ENCODE assay signal across 15 cellular contexts in genomic region chr12:106681210-106681609, GRCh38.
DNase-seq lines count a peak whose midpoint lies in the region; ATAC-seq and TF ChIP-seq lines count a peak whose summit lies in the region.
"Had no signal": no experiment of that assay in that cellular context is flagged by ENCODE, and none has a peak within 500 bp of the region (broad histone marks: within the 10 kb centered on the region; RNA-seq: fewer than 3 reads in every experiment).

No MANE protein-coding gene starts in this region.

- peak overlapping the region; percentile 72; the same call in 1 of the 2 replicates for H2AFZ ChIP-seq in GM23338

- H3K27ac ChIP-seq in GM23338 (ENCODE audit: low read depth), result no peak overlapping the region
- no peak overlapping the region for H3K27ac ChIP-seq in esophagus muscularis mucosa (replicated peaks in 1 of 4)

- H3K4me1 Mint-ChIP-seq in GM23338 (peaks cover 16% of the 10 kb centered on the region; the same call in 2 of the 3 replicates), T-helper 17 cell (peaks cover 12% of the 10 kb centered on the region), nephron progenitor cell (peaks cover 5% of the 10 kb centered on the region)
- H3K4me1 Mint-ChIP-seq in activated T-helper 2 cell treated with anti-CD3 and anti-CD28 coated beads, Interferon-gamma antibody, Interleukin-2, Interleukin-4, amounts not matched to agents 10 μg/mL and 5 μg/mL and 100 μg/mL, durations not matched to agents 14 hours and 24 hours and 36 hours (ENCODE audit: low read depth), result no peaks in the 10 kb centered on the region
- H3K4me1 Mint-ChIP-seq: B cell; CD4-positive, alpha-beta memory T cell had no signal

- no peaks in the 10 kb centered on the region for H3F3A ChIP-seq in GM23338 (replicated peaks; ENCODE audit: low read depth)

- no peak overlapping the region for H3K4me2 ChIP-seq in GM23338

- H3K9me3 Mint-ChIP-seq in GM23338, result no peaks in the 10 kb centered on the region
- no peaks in the 10 kb centered on the region for H3K9me3 Mint-ChIP-seq in nephron progenitor cell
- H3K9me3 Mint-ChIP-seq in activated T-helper 2 cell treated with anti-CD3 and anti-CD28 coated beads, Interferon-gamma antibody, Interleukin-2, Interleukin-4, amounts not matched to agents 10 μg/mL and 5 μg/mL and 100 μg/mL, durations not matched to agents 14 hours and 24 hours and 36 hours, result no peaks in the 10 kb centered on the region
- H3K9me3 Mint-ChIP-seq: CD4-positive, alpha-beta memory T cell had no signal

- no peak for TF ChIP-seq EP300 in esophagus muscularis mucosa (IDR thresholded peaks at IDR 0.05)

- intact Hi-C loops in esophagus muscularis mucosa (cut with DNase I), result no loop called here
- intact Hi-C loops in activated T-helper 2 cell treated with anti-CD3 and anti-CD28 coated beads, Interferon-gamma antibody, Interleukin-2, Interleukin-4, amounts not matched to agents 10 μg/mL and 5 μg/mL and 100 μg/mL, durations not matched to agents 14 hours and 24 hours and 36 hours (cut with micrococcal nuclease), result loop anchor here (5.0 kb wide), 1 partner anchor 161 kb away; no protein-coding TSS in a partner anchor

- H3K9me2 ChIP-seq in GM23338 (ENCODE audit: insufficient read depth), result peaks cover 9% of the 10 kb centered on the region; the same call in 1 of the 2 replicates

- 78% methylated on average over 3 of the region's 3 CpGs for whole genome bisulfite sequencing in esophagus muscularis mucosa

- ATAC-seq in GM23338 (no peak), T-helper 17 cell (no peak)
- ATAC-seq: HepG2 had no signal

- TF ChIP-seq POLR2A in esophagus muscularis mucosa (IDR thresholded peaks at IDR 0.05; ENCODE audit: low read depth), result no peak

- H3K27me3 ChIP-seq in GM23338 (ENCODE audit: insufficient read depth) (no peaks in the 10 kb centered on the region), esophagus muscularis mucosa (no peaks in the 10 kb centered on the region)

- H3K79me2 ChIP-seq in GM23338 (replicated peaks; ENCODE audit: insufficient read depth), result no peaks in the 10 kb centered on the region

- H3K27me3 Mint-ChIP-seq in GM23338 (ENCODE audit: insufficient read depth, low read depth, poor library complexity), result no peaks in the 10 kb centered on the region
- peaks cover 16% of the 10 kb centered on the region for H3K27me3 Mint-ChIP-seq in T-helper 17 cell
- H3K27me3 Mint-ChIP-seq in nephron progenitor cell (ENCODE audit: low read depth, poor library complexity), result peaks cover 8% of the 10 kb centered on the region
- H3K27me3 Mint-ChIP-seq in activated T-helper 2 cell treated with anti-CD3 and anti-CD28 coated beads, Interferon-gamma antibody, Interleukin-2, Interleukin-4, amounts not matched to agents 10 μg/mL and 5 μg/mL and 100 μg/mL, durations not matched to agents 14 hours and 24 hours and 36 hours (ENCODE audit: low read depth), result peaks cover 1% of the 10 kb centered on the region

- H3K27ac Mint-ChIP-seq in GM23338, result no peak overlapping the region
- H3K27ac Mint-ChIP-seq in T-helper 17 cell, result peak overlapping the region; percentile 51
- peak overlapping the region; percentile 2 for H3K27ac Mint-ChIP-seq in nephron progenitor cell
- H3K27ac Mint-ChIP-seq in activated T-helper 2 cell treated with anti-CD3 and anti-CD28 coated beads, Interferon-gamma antibody, Interleukin-2, Interleukin-4, amounts not matched to agents 10 μg/mL and 5 μg/mL and 100 μg/mL, durations not matched to agents 14 hours and 24 hours and 36 hours, result no peak overlapping the region
- H3K27ac Mint-ChIP-seq: B cell had no signal

- H3K9me3 ChIP-seq in T-helper 17 cell (ENCODE audit: control insufficient read depth, low read length, poor library complexity, severe bottlenecking), result no peaks in the 10 kb centered on the region
- no peaks in the 10 kb centered on the region for H3K9me3 ChIP-seq in esophagus muscularis mucosa

- no peaks in the 10 kb centered on the region for H3K36me3 ChIP-seq in GM23338 (ENCODE audit: insufficient read depth)
- H3K36me3 ChIP-seq in esophagus muscularis mucosa, result no peaks in the 10 kb centered on the region

- H4K20me1 ChIP-seq in GM23338 (replicated peaks; ENCODE audit: insufficient read depth), result no peaks in the 10 kb centered on the region

- no peak for TF ChIP-seq CTCF in GM23338 (conservative IDR thresholded peaks at IDR 0.05; ENCODE audit: low read depth in 2 of 2)
- TF ChIP-seq CTCF in esophagus muscularis mucosa (IDR thresholded peaks at IDR 0.05), result no peak
- no peak for TF ChIP-seq CTCF in nephron progenitor cell (IDR thresholded peaks at IDR 0.05)

- H3K4me3 ChIP-seq in GM23338, result no peak overlapping the region
- H3K4me3 ChIP-seq in esophagus muscularis mucosa, result no peak overlapping the region

- DNase-seq in GM23338 (ENCODE audit: low spot score), result no peak
- DNase-seq in T-helper 17 cell, result no peak
- DNase-seq in esophagus muscularis mucosa (ENCODE audit: extremely low spot score), result peak; percentile 77
- DNase-seq in nephron progenitor cell, result no peak
- DNase-seq in activated T-helper 2 cell treated with anti-CD3 and anti-CD28 coated beads, Interferon-gamma antibody, Interleukin-2, Interleukin-4, amounts not matched to agents 10 μg/mL and 5 μg/mL and 100 μg/mL, durations not matched to agents 14 hours and 24 hours and 36 hours (ENCODE audit: low spot score), result no peak
- DNase-seq in HCEC 1CT, result no peak
- no peak for DNase-seq in Kasumi-1 (lab: John Stamatoyannopoulos, UW)
- no peak for DNase-seq in CD1c-positive myeloid dendritic cell (ENCODE audit: extremely low spot score)
- DNase-seq: C1 segment of cervical spinal cord; CD4-positive, alpha-beta memory T cell; DND-41; GF-D8; H7 had no signal

- H3K4me1 ChIP-seq in GM23338 (ENCODE audit: insufficient read depth) (peaks cover 17% of the 10 kb centered on the region), esophagus muscularis mucosa (no peaks in the 10 kb centered on the region)

- H3K4me3 Mint-ChIP-seq in GM23338, result no peak overlapping the region
- H3K4me3 Mint-ChIP-seq in T-helper 17 cell, result no peak overlapping the region
- H3K4me3 Mint-ChIP-seq in nephron progenitor cell, result no peak overlapping the region
- no peak overlapping the region for H3K4me3 Mint-ChIP-seq in activated T-helper 2 cell treated with anti-CD3 and anti-CD28 coated beads, Interferon-gamma antibody, Interleukin-2, Interleukin-4, amounts not matched to agents 10 μg/mL and 5 μg/mL and 100 μg/mL, durations not matched to agents 14 hours and 24 hours and 36 hours (ENCODE audit: low read depth)
- H3K4me3 Mint-ChIP-seq: B cell; CD4-positive, alpha-beta memory T cell had no signal

- no peaks in the 10 kb centered on the region for H3K36me3 Mint-ChIP-seq in GM23338 (ENCODE audit: low read depth)
- no peaks in the 10 kb centered on the region for H3K36me3 Mint-ChIP-seq in T-helper 17 cell (ENCODE audit: low read depth)
- no peaks in the 10 kb centered on the region for H3K36me3 Mint-ChIP-seq in nephron progenitor cell (ENCODE audit: low read depth)
- no peaks in the 10 kb centered on the region for H3K36me3 Mint-ChIP-seq in activated T-helper 2 cell treated with anti-CD3 and anti-CD28 coated beads, Interferon-gamma antibody, Interleukin-2, Interleukin-4, amounts not matched to agents 10 μg/mL and 5 μg/mL and 100 μg/mL, durations not matched to agents 14 hours and 24 hours and 36 hours (ENCODE audit: low read depth)
- H3K36me3 Mint-ChIP-seq: CD4-positive, alpha-beta memory T cell had no signal

TF ChIP-seq in GM23338, 12 proteins besides CTCF, POLR2A, EP300 and RAD21 (continues in another document):
- no peak for TF ChIP-seq NANOG (IDR thresholded peaks at IDR 0.05; ENCODE audit: borderline replicate concordance)
- TF ChIP-seq, protein P1, sequence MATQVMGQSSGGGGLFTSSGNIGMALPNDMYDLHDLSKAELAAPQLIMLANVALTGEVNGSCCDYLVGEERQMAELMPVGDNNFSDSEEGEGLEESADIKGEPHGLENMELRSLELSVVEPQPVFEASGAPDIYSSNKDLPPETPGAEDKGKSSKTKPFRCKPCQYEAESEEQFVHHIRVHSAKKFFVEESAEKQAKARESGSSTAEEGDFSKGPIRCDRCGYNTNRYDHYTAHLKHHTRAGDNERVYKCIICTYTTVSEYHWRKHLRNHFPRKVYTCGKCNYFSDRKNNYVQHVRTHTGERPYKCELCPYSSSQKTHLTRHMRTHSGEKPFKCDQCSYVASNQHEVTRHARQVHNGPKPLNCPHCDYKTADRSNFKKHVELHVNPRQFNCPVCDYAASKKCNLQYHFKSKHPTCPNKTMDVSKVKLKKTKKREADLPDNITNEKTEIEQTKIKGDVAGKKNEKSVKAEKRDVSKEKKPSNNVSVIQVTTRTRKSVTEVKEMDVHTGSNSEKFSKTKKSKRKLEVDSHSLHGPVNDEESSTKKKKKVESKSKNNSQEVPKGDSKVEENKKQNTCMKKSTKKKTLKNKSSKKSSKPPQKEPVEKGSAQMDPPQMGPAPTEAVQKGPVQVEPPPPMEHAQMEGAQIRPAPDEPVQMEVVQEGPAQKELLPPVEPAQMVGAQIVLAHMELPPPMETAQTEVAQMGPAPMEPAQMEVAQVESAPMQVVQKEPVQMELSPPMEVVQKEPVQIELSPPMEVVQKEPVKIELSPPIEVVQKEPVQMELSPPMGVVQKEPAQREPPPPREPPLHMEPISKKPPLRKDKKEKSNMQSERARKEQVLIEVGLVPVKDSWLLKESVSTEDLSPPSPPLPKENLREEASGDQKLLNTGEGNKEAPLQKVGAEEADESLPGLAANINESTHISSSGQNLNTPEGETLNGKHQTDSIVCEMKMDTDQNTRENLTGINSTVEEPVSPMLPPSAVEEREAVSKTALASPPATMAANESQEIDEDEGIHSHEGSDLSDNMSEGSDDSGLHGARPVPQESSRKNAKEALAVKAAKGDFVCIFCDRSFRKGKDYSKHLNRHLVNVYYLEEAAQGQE (IDR thresholded peaks at IDR 0.05; ENCODE audit: unreplicated experiment), result no peak
- TF ChIP-seq ZNF114 (CRISPR knock-in tag; IDR thresholded peaks at IDR 0.05), result no peak
- no peak for TF ChIP-seq ZNF331 (CRISPR knock-in tag; IDR thresholded peaks at IDR 0.05; ENCODE audit: low read depth)
- no peak for TF ChIP-seq POLR2AphosphoS5 (IDR thresholded peaks at IDR 0.05; ENCODE audit: low read depth)
- TF ChIP-seq CREB1 (CRISPR knock-in tag; IDR thresholded peaks at IDR 0.05; ENCODE audit: low read depth), result no peak
- TF ChIP-seq JUNB (IDR thresholded peaks at IDR 0.05; ENCODE audit: unreplicated experiment), result no peak
- TF ChIP-seq EZH2phosphoT487 (IDR thresholded peaks at IDR 0.05; ENCODE audit: unreplicated experiment), result no peak
- TF ChIP-seq STAT1 (IDR thresholded peaks at IDR 0.05; ENCODE audit: unreplicated experiment), result no peak
- no peak for TF ChIP-seq ETS1 (IDR thresholded peaks at IDR 0.05)
- TF ChIP-seq EZH2 (IDR thresholded peaks at IDR 0.05; ENCODE audit: low read depth, unreplicated experiment), result no peak

Comparison
In these comparisons a context has a peak if more than half of its experiments do, and no peak if none do; other contexts are left out.
1. H3K27ac Mint-ChIP-seq: peak in T-helper 17 cell (single experiment) and nephron progenitor cell (single experiment); none in GM23338 (single experiment) and activated T-helper 2 cell treated with anti-CD3 and anti-CD28 coated beads, Interferon-gamma antibody, Interleukin-2, Interleukin-4, amounts not matched to agents 10 μg/mL and 5 μg/mL and 100 μg/mL, durations not matched to agents 14 hours and 24 hours and 36 hours (single experiment).